34 cellular contexts compared by ENCODE assay signal in the genomic region with DNA sequence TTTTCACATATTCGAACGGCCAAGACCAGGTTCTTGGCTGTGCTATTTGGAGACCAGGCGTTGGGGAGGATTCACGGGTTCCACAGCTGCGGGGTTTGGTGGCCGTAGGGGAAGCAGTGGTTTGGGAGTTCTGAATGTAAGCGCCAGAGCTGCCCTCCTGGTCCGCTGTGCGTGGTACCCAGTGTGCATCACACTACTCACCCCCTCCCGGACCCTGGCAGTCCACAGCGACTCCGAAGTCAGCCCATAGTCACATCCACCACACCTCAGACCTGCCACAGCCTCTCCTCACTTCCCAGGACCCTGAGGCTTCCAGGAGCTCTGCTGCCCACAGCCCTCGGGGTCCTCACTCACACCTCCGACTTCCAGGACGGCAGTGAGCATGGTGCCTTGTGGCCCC. TPM values are rescaled to one million over a fixed set of nuclear protein-coding genes. Genes with fewer than 3 reads are reported as not detected.
"Had no signal": no experiment of that assay in that cellular context is flagged by ENCODE, and none has a peak within 500 bp of the region (broad histone marks: within the 10 kb centered on the region; RNA-seq: fewer than 3 reads in every experiment).

No MANE protein-coding gene starts in this region.

- H3K4me1 ChIP-seq: body of pancreas, lower lobe of right lung, prostate gland, sigmoid colon, upper lobe of left lung had no signal

- H3K4me2 ChIP-seq: SK-N-SH, smooth muscle cell had no signal

- H3K9me3 ChIP-seq: body of pancreas, lower lobe of right lung, mucosa of descending colon, prostate gland, sigmoid colon, SK-N-SH, upper lobe of left lung had no signal

- DNase-seq: activated CD4-positive, alpha-beta T cell treated with anti-CD3 and anti-CD28 coated beads for 4 hours; activated CD4-positive, alpha-beta T cell treated with anti-CD3 and anti-CD28 coated beads, Interleukin-2, amount 50 U/mL, for 48 hours; activated naive CD4-positive, alpha-beta T cell; activated T-cell treated with anti-CD3 and anti-CD28 coated beads, Interleukin-2, amount 50 U/mL, for 48 hours; dorsolateral prefrontal cortex; effector memory CD4-positive, alpha-beta T cell; erythroblast; hippocampal formation; kidney; left colon; lower lobe of right lung; mesenchymal stem cell; mucosa of descending colon; retina; sigmoid colon; SK-N-SH; stimulated activated CD4-positive, alpha-beta T cell treated with anti-CD3 and anti-CD28 coated beads, Interleukin-15, amount 100 ng/mL, for 24 hours; stimulated activated CD4-positive, alpha-beta T cell treated with anti-CD3 and anti-CD28 coated beads, Interleukin-2, amount 100 ng/mL, for 24 hours; stimulated activated naive CD4-positive, alpha-beta T cell treated with Interleukin-2 at 50 U/mL for 16 hours; SW 1271; T-helper 9 cell had no signal

- H3K4me3 Mint-ChIP-seq: activated naive CD8-positive, alpha-beta T cell; natural killer cell treated with Interleukin-12 subunit alpha and Interleukin-12 subunit beta and Interleukin-15 and Interleukin-18, amount 100 ng/mL, for 72 hours; T-helper 1 cell treated with Interleukin-12 subunit alpha and Interleukin-12 subunit beta and Interleukin-4 antibody, amounts not matched to agents 30 μg/mL and 1 μg/mL, for 36 hours had no signal

- H3K9ac ChIP-seq: SK-N-SH had no signal

- H3K4me3 ChIP-seq: body of pancreas, coronary artery, dorsolateral prefrontal cortex, lower lobe of right lung, mucosa of descending colon, prostate gland, sigmoid colon, smooth muscle cell, upper lobe of left lung had no signal

- ATAC-seq: body of pancreas; left colon; lower lobe of right lung; mucosa of descending colon; natural killer cell treated with Interleukin-12 subunit alpha and Interleukin-12 subunit beta and Interleukin-15 and Interleukin-18, amount 100 ng/mL, for 72 hours had no signal

- H3K9me3 Mint-ChIP-seq: natural killer cell treated with Interleukin-12 subunit alpha and Interleukin-12 subunit beta and Interleukin-15 and Interleukin-18, amount 100 ng/mL, for 72 hours; T-helper 1 cell treated with Interleukin-12 subunit alpha and Interleukin-12 subunit beta and Interleukin-4 antibody, amounts not matched to agents 30 μg/mL and 1 μg/mL, for 36 hours had no signal

- H3K27ac ChIP-seq: body of pancreas, coronary artery, dorsolateral prefrontal cortex, lower lobe of right lung, prostate gland, sigmoid colon, upper lobe of left lung had no signal

- H3K36me3 Mint-ChIP-seq: activated naive CD8-positive, alpha-beta T cell; natural killer cell treated with Interleukin-12 subunit alpha and Interleukin-12 subunit beta and Interleukin-15 and Interleukin-18, amount 100 ng/mL, for 72 hours had no signal

- H3K27me3 ChIP-seq: body of pancreas, dorsolateral prefrontal cortex, sigmoid colon, upper lobe of left lung had no signal

- H3K27me3 Mint-ChIP-seq: activated naive CD8-positive, alpha-beta T cell; natural killer cell treated with Interleukin-12 subunit alpha and Interleukin-12 subunit beta and Interleukin-15 and Interleukin-18, amount 100 ng/mL, for 72 hours had no signal

- H3K27ac Mint-ChIP-seq: activated naive CD8-positive, alpha-beta T cell; natural killer cell treated with Interleukin-12 subunit alpha and Interleukin-12 subunit beta and Interleukin-15 and Interleukin-18, amount 100 ng/mL, for 72 hours; T-helper 1 cell treated with Interleukin-12 subunit alpha and Interleukin-12 subunit beta and Interleukin-4 antibody, amounts not matched to agents 30 μg/mL and 1 μg/mL, for 36 hours had no signal

RNA-seq across cellular contexts. Expression of gene AMBP, which starts 26.8 kb away (rescaled TPM):
- total RNA-seq: activated CD8-positive, alpha-beta memory T cell treated with anti-CD3 and anti-CD28 coated beads for 36 hours; aorta; cerebellum; natural killer cell treated with Interleukin-12 subunit alpha and Interleukin-12 subunit beta and Interleukin-15 and Interleukin-18, amount 100 ng/mL, for 72 hours; osteocyte; sigmoid colon; smooth muscle cell had no signal

RNA-seq across cellular contexts. Expression of gene KIF12, which starts 47.8 kb away (rescaled TPM):
- total RNA-seq: activated CD8-positive, alpha-beta memory T cell treated with anti-CD3 and anti-CD28 coated beads for 36 hours; aorta; myocyte; natural killer cell treated with Interleukin-12 subunit alpha and Interleukin-12 subunit beta and Interleukin-15 and Interleukin-18, amount 100 ng/mL, for 72 hours; smooth muscle cell had no signal
- polyA plus RNA-seq: smooth muscle cell had no signal
